In the genomic region with DNA sequence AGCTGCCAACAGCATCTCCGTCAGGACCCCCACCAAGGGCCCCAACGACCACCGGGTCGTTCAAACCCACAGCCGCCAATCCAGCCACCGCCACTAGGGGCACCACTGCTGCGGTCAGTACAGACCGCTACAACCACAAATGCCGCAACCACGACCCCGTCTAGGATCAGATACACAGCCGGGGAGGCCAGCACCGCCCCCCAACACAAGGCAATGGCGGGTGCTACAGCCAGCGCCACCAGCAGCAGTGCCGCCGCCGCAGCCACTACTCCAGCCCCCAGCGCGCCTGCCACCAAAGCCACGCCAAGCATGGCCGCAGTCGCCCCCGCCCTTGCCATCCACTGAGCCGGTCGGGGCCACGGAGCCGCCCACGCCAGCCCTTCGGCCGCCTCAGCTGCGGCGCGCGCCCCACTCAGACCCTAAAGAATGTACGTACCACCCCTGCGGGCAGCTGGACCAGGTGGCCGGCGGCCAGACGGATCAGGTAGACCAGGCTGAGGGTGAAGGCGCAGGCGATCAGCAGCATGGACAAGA, we compare ENCODE assay signal across 8 cellular contexts. TPM values are rescaled to one million over a fixed set of nuclear protein-coding genes. Genes with fewer than 3 reads are reported as not detected.
DNase-seq lines count a peak whose midpoint lies in the region; ATAC-seq and TF ChIP-seq lines count a peak whose summit lies in the region.

No MANE protein-coding gene starts in this region.

- peaks cover 19% of the 10 kb centered on the region for H3K36me3 Mint-ChIP-seq in activated CD4-positive, alpha-beta T cell treated with anti-CD3 and anti-CD28 coated beads, Interleukin-2, amount 10 ng/mL, durations not matched to agents 24 days and 14 days (ENCODE audit: low read depth)

- peak overlapping the region; percentile 92 for H3K4me3 ChIP-seq in coronary artery

- peak overlapping the region; percentile 100 for H3K27ac Mint-ChIP-seq in activated CD4-positive, alpha-beta T cell treated with anti-CD3 and anti-CD28 coated beads, Interleukin-2, amount 10 ng/mL, durations not matched to agents 24 days and 14 days

- H3K4me3 Mint-ChIP-seq in activated CD4-positive, alpha-beta T cell treated with anti-CD3 and anti-CD28 coated beads, Interleukin-2, amount 10 ng/mL, durations not matched to agents 24 days and 14 days = peak overlapping the region; percentile 95

- H3K27me3 Mint-ChIP-seq in activated CD4-positive, alpha-beta T cell treated with anti-CD3 and anti-CD28 coated beads, Interleukin-2, amount 10 ng/mL, durations not matched to agents 24 days and 14 days = no peaks in the 10 kb centered on the region

- intact Hi-C loops in activated CD4-positive, alpha-beta T cell treated with anti-CD3 and anti-CD28 coated beads, Interleukin-2, amount 10 ng/mL, durations not matched to agents 24 days and 14 days (cut with micrococcal nuclease) = loop anchor here (1.0 to 5.0 kb wide), 8 partner anchors 45 to 983 kb away; a partner anchor contains a TSS

- ATAC-seq in GM18499 (IDR thresholded peaks at IDR 0.05; ENCODE audit: insufficient read depth, unreplicated experiment) (peak; percentile 16), HG03039 (IDR thresholded peaks at IDR 0.05; ENCODE audit: unreplicated experiment) (peak; percentile 19), left lobe of liver (peak; percentile 59)

- H3K9me3 Mint-ChIP-seq in activated CD4-positive, alpha-beta T cell treated with anti-CD3 and anti-CD28 coated beads, Interleukin-2, amount 10 ng/mL, durations not matched to agents 24 days and 14 days = peaks cover 2% of the 10 kb centered on the region

- H3K4me1 Mint-ChIP-seq in activated CD4-positive, alpha-beta T cell treated with anti-CD3 and anti-CD28 coated beads, Interleukin-2, amount 10 ng/mL, durations not matched to agents 24 days and 14 days = peaks cover 40% of the 10 kb centered on the region

- peak overlapping the region; percentile 88 for H3K27ac ChIP-seq in 22Rv1
- peak overlapping the region; percentile 92 to 94 for H3K27ac ChIP-seq in coronary artery

- TF ChIP-seq CTCF in 22Rv1 (IDR thresholded peaks at IDR 0.05) = peak; percentile 99
- peak; percentile 81 for TF ChIP-seq CTCF in coronary artery (IDR thresholded peaks at IDR 0.05)

- DNase-seq in NCI-H2171 treated with DMSO at 0.1 percent for 48 hours (lab: John Stamatoyannopoulos, UW) = peak; percentile 68
- peak; percentile 89 for DNase-seq in activated CD4-positive, alpha-beta T cell treated with anti-CD3 and anti-CD28 coated beads, Interleukin-2, amount 10 ng/mL, durations not matched to agents 24 days and 14 days
- peak; percentile 84 for DNase-seq in coronary artery (ENCODE audit: low spot score)
- peak; percentile 77 for DNase-seq in left lobe of liver (ENCODE audit: low spot score)
- peak; percentile 44 to 51 for DNase-seq in stimulated activated CD4-positive, alpha-beta T cell treated with anti-CD3 and anti-CD28 coated beads, Interleukin-2, amount 100 ng/mL, for 48 hours

RNA-seq across cellular contexts. Expression of a gene that starts 0.5 kb away (rescaled TPM):
- total RNA-seq in activated CD4-positive, alpha-beta T cell treated with anti-CD3 and anti-CD28 coated beads, Interleukin-2, amount 10 ng/mL, durations not matched to agents 24 days and 14 days = 103 and 106 TPM in 2 replicates
- 77.5 TPM for total RNA-seq in left lobe of liver

RNA-seq across cellular contexts. Expression of a gene that starts 45.1 kb away (rescaled TPM):
- total RNA-seq in activated CD4-positive, alpha-beta T cell treated with anti-CD3 and anti-CD28 coated beads, Interleukin-2, amount 10 ng/mL, durations not matched to agents 24 days and 14 days = not detected in 2 replicates
- total RNA-seq in left lobe of liver = not detected

Comparison
In these comparisons a context has a peak if more than half of its experiments do, and no peak if none do; other contexts are left out.
1. Peak in every context shown above with its lines: DNase-seq, ATAC-seq, H3K4me3 ChIP-seq and H3K27ac ChIP-seq.